Comparison of ENCODE assay signal across 9 cellular contexts in genomic region chr1:67851800-67852199, GRCh38.
"Had no signal": no experiment of that assay in that cellular context is flagged by ENCODE, and none has a peak within 500 bp of the region (broad histone marks: within the 10 kb centered on the region; RNA-seq: fewer than 3 reads in every experiment).

No MANE protein-coding gene starts in this region.

- H3K27ac ChIP-seq: GM23248 had no signal

- H2AFZ ChIP-seq: GM23248 had no signal

- H3K9ac ChIP-seq: GM23248 had no signal

- H3K4me3 ChIP-seq: GM23248, HAP-1, K562 had no signal

- H3K9me3 ChIP-seq: HAP-1 had no signal

- FAIRE-seq: HTR-8/SVneo, K562 had no signal

- H3K36me3 ChIP-seq: HAP-1 had no signal

- DNase-seq: GM23248, GOT3, H7, HFFc6, KG1 had no signal

- ATAC-seq: HCT116, K562 had no signal

- H3K4me1 ChIP-seq: HAP-1 had no signal
